Comparison of ENCODE assay signal across 11 cellular contexts in genomic region chr2:232928564-232929302, GRCh38. TPM values are rescaled to one million over a fixed set of nuclear protein-coding genes. Genes with fewer than 3 reads are reported as not detected.
DNase-seq lines count a peak whose midpoint lies in the region; ATAC-seq and TF ChIP-seq lines count a peak whose summit lies in the region.
"Had no signal": no experiment of that assay in that cellular context is flagged by ENCODE, and none has a peak within 500 bp of the region (broad histone marks: within the 10 kb centered on the region; RNA-seq: fewer than 3 reads in every experiment).

No MANE protein-coding gene starts in this region.

- POLR2A ChIA-PET in A673 (lab: Charles Lee; ENCODE audit: low non-redundant PET): no interaction called here
- POLR2A ChIA-PET in naive thymus-derived CD8-positive, alpha-beta T cell (lab: Charles Lee): no interaction called here

- peaks cover 42 to 69% (median 57%) of the 10 kb centered on the region in 5 donors for H3K27me3 Mint-ChIP-seq in naive thymus-derived CD8-positive, alpha-beta T cell

- DNase-seq in A673 (ENCODE audit: low spot score): no peak
- DNase-seq in coronary artery (ENCODE audit: low spot score): no peak
- DNase-seq in naive thymus-derived CD8-positive, alpha-beta T cell: peak in 1 of 10 donors; percentile 1
- DNase-seq in AG08396 (ENCODE audit: low spot score): no peak
- DNase-seq: Karpas-422, NCI-H82 had no signal

- no peak overlapping the region for H3K9ac ChIP-seq in HUES6 (ENCODE audit: low read length)

- H3K9me3 Mint-ChIP-seq in naive thymus-derived CD8-positive, alpha-beta T cell: peaks cover 0 to 5% (median 2%) of the 10 kb centered on the region in 9 donors

- H3K4me3 Mint-ChIP-seq in naive thymus-derived CD8-positive, alpha-beta T cell: peak overlapping the region; percentile 54 to 77 (median 72)

- peaks cover 0 to 7% (median 5%) of the 10 kb centered on the region in 3 donors for H3K36me3 Mint-ChIP-seq in naive thymus-derived CD8-positive, alpha-beta T cell

- TF ChIP-seq CTCF in A673 (conservative IDR thresholded peaks at IDR 0.05; ENCODE audit: low read depth, low read length) (no peak), coronary artery (IDR thresholded peaks at IDR 0.05) (no peak)

- no peak for ATAC-seq in naive thymus-derived CD8-positive, alpha-beta T cell
- ATAC-seq in GM19467 (IDR thresholded peaks at IDR 0.05; ENCODE audit: unreplicated experiment) (no peak), GM19395 (IDR thresholded peaks at IDR 0.05; ENCODE audit: unreplicated experiment) (no peak), HG02938 (IDR thresholded peaks at IDR 0.05; ENCODE audit: unreplicated experiment) (no peak)

- H3K9me3 ChIP-seq in A673 (ENCODE audit: low read depth, low read length, poor library complexity, severe bottlenecking): no peaks in the 10 kb centered on the region
- no peaks in the 10 kb centered on the region for H3K9me3 ChIP-seq in HUES6 (ENCODE audit: control insufficient read depth, insufficient read depth, low read depth, low read length)
- H3K9me3 ChIP-seq: body of pancreas had no signal

- H3K27ac ChIP-seq in A673 (ENCODE audit: low read depth, low read length, poor library complexity, severe bottlenecking) (no peak overlapping the region), HUES6 (ENCODE audit: low read depth, low read length) (no peak overlapping the region), coronary artery (no peak overlapping the region)
- H3K27ac ChIP-seq: body of pancreas had no signal

- H3K27me3 ChIP-seq in A673 (replicated peaks; ENCODE audit: insufficient read depth, low read depth, low read length, poor library complexity) (peaks cover 31% of the 10 kb centered on the region), HUES6 (ENCODE audit: control insufficient read depth, insufficient read depth, low read length) (peaks cover 76% of the 10 kb centered on the region)
- H3K27me3 ChIP-seq: body of pancreas had no signal

- H3K4me1 Mint-ChIP-seq in naive thymus-derived CD8-positive, alpha-beta T cell: peaks cover 7 to 18% (median 12%) of the 10 kb centered on the region in 4 donors

- CTCF ChIA-PET in A673 (lab: Charles Lee): no interaction called here

- peaks cover 5% of the 10 kb centered on the region for H3K4me1 ChIP-seq in A673 (ENCODE audit: insufficient read depth, low read length, poor library complexity, severe bottlenecking)
- H3K4me1 ChIP-seq in HUES6 (ENCODE audit: control insufficient read depth, insufficient read depth, low read length): peaks cover 23% of the 10 kb centered on the region

- intact Hi-C loops in A673 (cut with micrococcal nuclease; ENCODE audit: unreplicated experiment): no loop called here

- H3K4me3 ChIP-seq in A673 (ENCODE audit: low read depth, low read length, poor library complexity, severe bottlenecking) (peak overlapping the region; percentile 24), HUES6 (ENCODE audit: low read depth, low read length) (peak overlapping the region; percentile 49), coronary artery (peak overlapping the region; percentile 76)
- H3K4me3 ChIP-seq: body of pancreas had no signal

- no TSS peak for BruUV-seq in A673 (replicated peaks; lab: Mats Ljungman, UMichigan)

- H3K27ac Mint-ChIP-seq in naive thymus-derived CD8-positive, alpha-beta T cell: no peak overlapping the region

- H3K36me3 ChIP-seq in A673 (ENCODE audit: insufficient read depth, low read length, poor library complexity, severe bottlenecking) (no peaks in the 10 kb centered on the region), HUES6 (ENCODE audit: control insufficient read depth, insufficient read depth, low read length) (no peaks in the 10 kb centered on the region)

RNA-seq across cellular contexts. Expression of gene SNORC, which starts 58.7 kb away (rescaled TPM):
- 4.6 and 4.7 TPM in 2 replicates for total RNA-seq in A673 (2021)
- 1 to 10 TPM; 4.0 to 4.7 TPM for total RNA-seq in naive thymus-derived CD8-positive, alpha-beta T cell
- polyA plus RNA-seq in naive thymus-derived CD8-positive, alpha-beta T cell: not detected

Comparison
In these comparisons a context has a peak if more than half of its experiments do, and no peak if none do; other contexts are left out.
1. H3K4me3 ChIP-seq: peak in every context shown above with its lines; median percentile 76 in coronary artery; 49 in HUES6; 24 in A673.